8 cellular contexts compared by ENCODE assay signal in genomic region chr16:62927122-62927521, GRCh38.
"Had no signal": no experiment of that assay in that cellular context is flagged by ENCODE, and none has a peak within 500 bp of the region (broad histone marks: within the 10 kb centered on the region; RNA-seq: fewer than 3 reads in every experiment).

No MANE protein-coding gene starts in this region.

- FAIRE-seq: H54, HTR-8/SVneo, K562 had no signal

- H3K4me3 ChIP-seq: K562 had no signal

- ATAC-seq: K562 had no signal

- DNase-seq: GOT3, H9, HCEC 1CT, IMR-90, KG1 had no signal
